In the genomic region with DNA sequence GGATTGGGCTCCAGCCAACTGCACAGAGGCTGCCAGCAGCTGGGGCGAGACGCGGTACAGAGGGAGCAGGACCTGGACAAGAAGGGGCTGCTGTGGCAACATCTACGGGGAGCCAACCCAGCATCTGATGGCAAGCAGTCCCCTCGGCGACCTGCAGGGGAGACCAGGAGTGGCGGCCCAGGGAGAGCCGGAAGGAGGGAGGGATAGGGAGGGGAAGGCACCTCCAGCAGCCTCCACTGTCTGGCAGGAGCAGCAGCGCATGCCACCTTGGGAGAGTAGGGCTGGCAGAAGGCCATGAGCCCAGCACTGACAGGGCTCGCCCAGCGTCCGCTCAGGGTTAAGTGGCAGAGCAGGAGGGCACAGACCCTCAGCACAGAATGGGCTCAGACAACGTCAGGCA, we compare ENCODE assay signal across 2 cellular contexts.
TF ChIP-seq lines count a peak whose summit lies in the region.

No MANE protein-coding gene starts in this region.

TF ChIP-seq in HepG2, 621 proteins besides CTCF, POLR2A, EP300 and RAD21:
- TF ChIP-seq, protein P1, sequence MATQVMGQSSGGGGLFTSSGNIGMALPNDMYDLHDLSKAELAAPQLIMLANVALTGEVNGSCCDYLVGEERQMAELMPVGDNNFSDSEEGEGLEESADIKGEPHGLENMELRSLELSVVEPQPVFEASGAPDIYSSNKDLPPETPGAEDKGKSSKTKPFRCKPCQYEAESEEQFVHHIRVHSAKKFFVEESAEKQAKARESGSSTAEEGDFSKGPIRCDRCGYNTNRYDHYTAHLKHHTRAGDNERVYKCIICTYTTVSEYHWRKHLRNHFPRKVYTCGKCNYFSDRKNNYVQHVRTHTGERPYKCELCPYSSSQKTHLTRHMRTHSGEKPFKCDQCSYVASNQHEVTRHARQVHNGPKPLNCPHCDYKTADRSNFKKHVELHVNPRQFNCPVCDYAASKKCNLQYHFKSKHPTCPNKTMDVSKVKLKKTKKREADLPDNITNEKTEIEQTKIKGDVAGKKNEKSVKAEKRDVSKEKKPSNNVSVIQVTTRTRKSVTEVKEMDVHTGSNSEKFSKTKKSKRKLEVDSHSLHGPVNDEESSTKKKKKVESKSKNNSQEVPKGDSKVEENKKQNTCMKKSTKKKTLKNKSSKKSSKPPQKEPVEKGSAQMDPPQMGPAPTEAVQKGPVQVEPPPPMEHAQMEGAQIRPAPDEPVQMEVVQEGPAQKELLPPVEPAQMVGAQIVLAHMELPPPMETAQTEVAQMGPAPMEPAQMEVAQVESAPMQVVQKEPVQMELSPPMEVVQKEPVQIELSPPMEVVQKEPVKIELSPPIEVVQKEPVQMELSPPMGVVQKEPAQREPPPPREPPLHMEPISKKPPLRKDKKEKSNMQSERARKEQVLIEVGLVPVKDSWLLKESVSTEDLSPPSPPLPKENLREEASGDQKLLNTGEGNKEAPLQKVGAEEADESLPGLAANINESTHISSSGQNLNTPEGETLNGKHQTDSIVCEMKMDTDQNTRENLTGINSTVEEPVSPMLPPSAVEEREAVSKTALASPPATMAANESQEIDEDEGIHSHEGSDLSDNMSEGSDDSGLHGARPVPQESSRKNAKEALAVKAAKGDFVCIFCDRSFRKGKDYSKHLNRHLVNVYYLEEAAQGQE (IDR thresholded peaks at IDR 0.05; ENCODE audit: borderline replicate concordance in 1 of 2, low read depth in 1 of 2, low read length in 2 of 2) = 0 out of 4 replicates have a peak, but pooled peaks of 1 of the 2 experiments have one; percentile 5
- TF ChIP-seq, protein P2, sequence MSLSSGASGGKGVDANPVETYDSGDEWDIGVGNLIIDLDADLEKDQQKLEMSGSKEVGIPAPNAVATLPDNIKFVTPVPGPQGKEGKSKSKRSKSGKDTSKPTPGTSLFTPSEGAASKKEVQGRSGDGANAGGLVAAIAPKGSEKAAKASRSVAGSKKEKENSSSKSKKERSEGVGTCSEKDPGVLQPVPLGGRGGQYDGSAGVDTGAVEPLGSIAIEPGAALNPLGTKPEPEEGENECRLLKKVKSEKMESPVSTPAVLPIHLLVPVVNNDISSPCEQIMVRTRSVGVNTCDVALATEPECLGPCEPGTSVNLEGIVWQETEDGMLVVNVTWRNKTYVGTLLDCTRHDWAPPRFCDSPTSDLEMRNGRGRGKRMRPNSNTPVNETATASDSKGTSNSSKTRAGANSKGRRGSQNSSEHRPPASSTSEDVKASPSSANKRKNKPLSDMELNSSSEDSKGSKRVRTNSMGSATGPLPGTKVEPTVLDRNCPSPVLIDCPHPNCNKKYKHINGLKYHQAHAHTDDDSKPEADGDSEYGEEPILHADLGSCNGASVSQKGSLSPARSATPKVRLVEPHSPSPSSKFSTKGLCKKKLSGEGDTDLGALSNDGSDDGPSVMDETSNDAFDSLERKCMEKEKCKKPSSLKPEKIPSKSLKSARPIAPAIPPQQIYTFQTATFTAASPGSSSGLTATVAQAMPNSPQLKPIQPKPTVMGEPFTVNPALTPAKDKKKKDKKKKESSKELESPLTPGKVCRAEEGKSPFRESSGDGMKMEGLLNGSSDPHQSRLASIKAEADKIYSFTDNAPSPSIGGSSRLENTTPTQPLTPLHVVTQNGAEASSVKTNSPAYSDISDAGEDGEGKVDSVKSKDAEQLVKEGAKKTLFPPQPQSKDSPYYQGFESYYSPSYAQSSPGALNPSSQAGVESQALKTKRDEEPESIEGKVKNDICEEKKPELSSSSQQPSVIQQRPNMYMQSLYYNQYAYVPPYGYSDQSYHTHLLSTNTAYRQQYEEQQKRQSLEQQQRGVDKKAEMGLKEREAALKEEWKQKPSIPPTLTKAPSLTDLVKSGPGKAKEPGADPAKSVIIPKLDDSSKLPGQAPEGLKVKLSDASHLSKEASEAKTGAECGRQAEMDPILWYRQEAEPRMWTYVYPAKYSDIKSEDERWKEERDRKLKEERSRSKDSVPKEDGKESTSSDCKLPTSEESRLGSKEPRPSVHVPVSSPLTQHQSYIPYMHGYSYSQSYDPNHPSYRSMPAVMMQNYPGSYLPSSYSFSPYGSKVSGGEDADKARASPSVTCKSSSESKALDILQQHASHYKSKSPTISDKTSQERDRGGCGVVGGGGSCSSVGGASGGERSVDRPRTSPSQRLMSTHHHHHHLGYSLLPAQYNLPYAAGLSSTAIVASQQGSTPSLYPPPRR (CRISPR knock-in tag; IDR thresholded peaks at IDR 0.05; ENCODE audit: borderline replicate concordance) = no peak

TF ChIP-seq in K562, 482 proteins besides CTCF, POLR2A, EP300 and RAD21:
- TF ChIP-seq, protein P3, sequence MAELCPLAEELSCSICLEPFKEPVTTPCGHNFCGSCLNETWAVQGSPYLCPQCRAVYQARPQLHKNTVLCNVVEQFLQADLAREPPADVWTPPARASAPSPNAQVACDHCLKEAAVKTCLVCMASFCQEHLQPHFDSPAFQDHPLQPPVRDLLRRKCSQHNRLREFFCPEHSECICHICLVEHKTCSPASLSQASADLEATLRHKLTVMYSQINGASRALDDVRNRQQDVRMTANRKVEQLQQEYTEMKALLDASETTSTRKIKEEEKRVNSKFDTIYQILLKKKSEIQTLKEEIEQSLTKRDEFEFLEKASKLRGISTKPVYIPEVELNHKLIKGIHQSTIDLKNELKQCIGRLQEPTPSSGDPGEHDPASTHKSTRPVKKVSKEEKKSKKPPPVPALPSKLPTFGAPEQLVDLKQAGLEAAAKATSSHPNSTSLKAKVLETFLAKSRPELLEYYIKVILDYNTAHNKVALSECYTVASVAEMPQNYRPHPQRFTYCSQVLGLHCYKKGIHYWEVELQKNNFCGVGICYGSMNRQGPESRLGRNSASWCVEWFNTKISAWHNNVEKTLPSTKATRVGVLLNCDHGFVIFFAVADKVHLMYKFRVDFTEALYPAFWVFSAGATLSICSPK (IDR thresholded peaks at IDR 0.05; ENCODE audit: borderline replicate concordance) = no peak
- no peak for TF ChIP-seq HLTF (IDR thresholded peaks at IDR 0.05)
- no peak for TF ChIP-seq ZBTB8A (IDR thresholded peaks at IDR 0.05; ENCODE audit: partially characterized antibody)
- no peak for TF ChIP-seq ZKSCAN3 (CRISPR knock-in tag; IDR thresholded peaks at IDR 0.05)
- no peak for TF ChIP-seq ZNF77 (CRISPR knock-in tag; IDR thresholded peaks at IDR 0.05)
- TF ChIP-seq, protein P4, sequence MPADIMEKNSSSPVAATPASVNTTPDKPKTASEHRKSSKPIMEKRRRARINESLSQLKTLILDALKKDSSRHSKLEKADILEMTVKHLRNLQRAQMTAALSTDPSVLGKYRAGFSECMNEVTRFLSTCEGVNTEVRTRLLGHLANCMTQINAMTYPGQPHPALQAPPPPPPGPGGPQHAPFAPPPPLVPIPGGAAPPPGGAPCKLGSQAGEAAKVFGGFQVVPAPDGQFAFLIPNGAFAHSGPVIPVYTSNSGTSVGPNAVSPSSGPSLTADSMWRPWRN (IDR thresholded peaks at IDR 0.05; ENCODE audit: low read depth) = no peak
- TF ChIP-seq, protein P5, sequence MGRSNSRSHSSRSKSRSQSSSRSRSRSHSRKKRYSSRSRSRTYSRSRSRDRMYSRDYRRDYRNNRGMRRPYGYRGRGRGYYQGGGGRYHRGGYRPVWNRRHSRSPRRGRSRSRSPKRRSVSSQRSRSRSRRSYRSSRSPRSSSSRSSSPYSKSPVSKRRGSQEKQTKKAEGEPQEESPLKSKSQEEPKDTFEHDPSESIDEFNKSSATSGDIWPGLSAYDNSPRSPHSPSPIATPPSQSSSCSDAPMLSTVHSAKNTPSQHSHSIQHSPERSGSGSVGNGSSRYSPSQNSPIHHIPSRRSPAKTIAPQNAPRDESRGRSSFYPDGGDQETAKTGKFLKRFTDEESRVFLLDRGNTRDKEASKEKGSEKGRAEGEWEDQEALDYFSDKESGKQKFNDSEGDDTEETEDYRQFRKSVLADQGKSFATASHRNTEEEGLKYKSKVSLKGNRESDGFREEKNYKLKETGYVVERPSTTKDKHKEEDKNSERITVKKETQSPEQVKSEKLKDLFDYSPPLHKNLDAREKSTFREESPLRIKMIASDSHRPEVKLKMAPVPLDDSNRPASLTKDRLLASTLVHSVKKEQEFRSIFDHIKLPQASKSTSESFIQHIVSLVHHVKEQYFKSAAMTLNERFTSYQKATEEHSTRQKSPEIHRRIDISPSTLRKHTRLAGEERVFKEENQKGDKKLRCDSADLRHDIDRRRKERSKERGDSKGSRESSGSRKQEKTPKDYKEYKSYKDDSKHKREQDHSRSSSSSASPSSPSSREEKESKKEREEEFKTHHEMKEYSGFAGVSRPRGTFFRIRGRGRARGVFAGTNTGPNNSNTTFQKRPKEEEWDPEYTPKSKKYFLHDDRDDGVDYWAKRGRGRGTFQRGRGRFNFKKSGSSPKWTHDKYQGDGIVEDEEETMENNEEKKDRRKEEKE (IDR thresholded peaks at IDR 0.05; ENCODE audit: borderline replicate concordance in 1 of 2, control insufficient read depth in 1 of 2, low read depth in 2 of 2, low read length in 1 of 2) = no peak
- TF ChIP-seq, protein P6, sequence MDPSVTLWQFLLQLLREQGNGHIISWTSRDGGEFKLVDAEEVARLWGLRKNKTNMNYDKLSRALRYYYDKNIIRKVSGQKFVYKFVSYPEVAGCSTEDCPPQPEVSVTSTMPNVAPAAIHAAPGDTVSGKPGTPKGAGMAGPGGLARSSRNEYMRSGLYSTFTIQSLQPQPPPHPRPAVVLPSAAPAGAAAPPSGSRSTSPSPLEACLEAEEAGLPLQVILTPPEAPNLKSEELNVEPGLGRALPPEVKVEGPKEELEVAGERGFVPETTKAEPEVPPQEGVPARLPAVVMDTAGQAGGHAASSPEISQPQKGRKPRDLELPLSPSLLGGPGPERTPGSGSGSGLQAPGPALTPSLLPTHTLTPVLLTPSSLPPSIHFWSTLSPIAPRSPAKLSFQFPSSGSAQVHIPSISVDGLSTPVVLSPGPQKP (CRISPR knock-in tag; IDR thresholded peaks at IDR 0.05) = no peak
- no peak for TF ChIP-seq SP2 (IDR thresholded peaks at IDR 0.05; ENCODE audit: extremely low read depth, low read depth, low read length, poor library complexity, severe bottlenecking)
- no peak for TF ChIP-seq ZC3H4 (CRISPR knock-in tag; IDR thresholded peaks at IDR 0.05; ENCODE audit: borderline replicate concordance)
- TF ChIP-seq KAT8 (IDR thresholded peaks at IDR 0.05; ENCODE audit: low read depth) = no peak
- TF ChIP-seq FOXA1 (IDR thresholded peaks at IDR 0.05; ENCODE audit: borderline replicate concordance) = no peak
- TF ChIP-seq FOXM1 (IDR thresholded peaks at IDR 0.05; ENCODE audit: low read depth) = no peak
- no peak for TF ChIP-seq FOXM1 (CRISPR knock-in tag; IDR thresholded peaks at IDR 0.05; ENCODE audit: low read depth)
- no peak for TF ChIP-seq RBM22 (IDR thresholded peaks at IDR 0.05; ENCODE audit: low read depth, low read length, poor library complexity, severe bottlenecking)
- no peak for TF ChIP-seq KLF16 (IDR thresholded peaks at IDR 0.05)
- TF ChIP-seq, protein P7, sequence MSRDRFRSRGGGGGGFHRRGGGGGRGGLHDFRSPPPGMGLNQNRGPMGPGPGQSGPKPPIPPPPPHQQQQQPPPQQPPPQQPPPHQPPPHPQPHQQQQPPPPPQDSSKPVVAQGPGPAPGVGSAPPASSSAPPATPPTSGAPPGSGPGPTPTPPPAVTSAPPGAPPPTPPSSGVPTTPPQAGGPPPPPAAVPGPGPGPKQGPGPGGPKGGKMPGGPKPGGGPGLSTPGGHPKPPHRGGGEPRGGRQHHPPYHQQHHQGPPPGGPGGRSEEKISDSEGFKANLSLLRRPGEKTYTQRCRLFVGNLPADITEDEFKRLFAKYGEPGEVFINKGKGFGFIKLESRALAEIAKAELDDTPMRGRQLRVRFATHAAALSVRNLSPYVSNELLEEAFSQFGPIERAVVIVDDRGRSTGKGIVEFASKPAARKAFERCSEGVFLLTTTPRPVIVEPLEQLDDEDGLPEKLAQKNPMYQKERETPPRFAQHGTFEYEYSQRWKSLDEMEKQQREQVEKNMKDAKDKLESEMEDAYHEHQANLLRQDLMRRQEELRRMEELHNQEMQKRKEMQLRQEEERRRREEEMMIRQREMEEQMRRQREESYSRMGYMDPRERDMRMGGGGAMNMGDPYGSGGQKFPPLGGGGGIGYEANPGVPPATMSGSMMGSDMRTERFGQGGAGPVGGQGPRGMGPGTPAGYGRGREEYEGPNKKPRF (IDR thresholded peaks at IDR 0.05; ENCODE audit: low read depth, low read length) = no peak
- no peak for TF ChIP-seq POLR2AphosphoS5 (IDR thresholded peaks at IDR 0.05; ENCODE audit: control insufficient read depth, insufficient read depth, low read depth, low read length)
